ENCODE assay signal across 14 cellular contexts in genomic region chr2:157418215-157418614, GRCh38. TPM values are rescaled to one million over a fixed set of nuclear protein-coding genes. Genes with fewer than 3 reads are reported as not detected.
DNase-seq lines count a peak whose midpoint lies in the region; ATAC-seq, FAIRE-seq and TF ChIP-seq lines count a peak whose summit lies in the region.
"Had no signal": no experiment of that assay in that cellular context is flagged by ENCODE, and none has a peak within 500 bp of the region (broad histone marks: within the 10 kb centered on the region; RNA-seq: fewer than 3 reads in every experiment).

No MANE protein-coding gene starts in this region.

- peaks cover 76 to 83% of the 10 kb centered on the region in 2 donors for H3K36me3 Mint-ChIP-seq in CD14-positive monocyte
- peaks cover 86% of the 10 kb centered on the region for H3K36me3 Mint-ChIP-seq in activated B cell treated with CpG ODN at 0.5 μM for 24 hours (ENCODE audit: low read depth)
- H3K36me3 Mint-ChIP-seq: brain had no signal

- H3K36me3 ChIP-seq in lower lobe of right lung (no peaks in the 10 kb centered on the region), kidney (ENCODE audit: control insufficient read depth in 1 of 2, insufficient read depth in 2 of 2, low read length in 2 of 2) (no peaks in the 10 kb centered on the region)
- H3K36me3 ChIP-seq: MG63 had no signal

- no peaks in the 10 kb centered on the region for H3K27me3 ChIP-seq in HL-60 (ENCODE audit: insufficient read depth, poor library complexity, severe bottlenecking)
- no peaks in the 10 kb centered on the region for H3K27me3 ChIP-seq in lower lobe of right lung (ENCODE audit: low read depth)
- H3K27me3 ChIP-seq: MG63 had no signal

- H3K4me1 Mint-ChIP-seq in CD14-positive monocyte (peaks cover 79% of the 10 kb centered on the region), activated B cell treated with CpG ODN at 0.5 μM for 24 hours (peaks cover 83% of the 10 kb centered on the region)
- H3K4me1 Mint-ChIP-seq: brain, nephron had no signal

- peaks cover 42% of the 10 kb centered on the region for H3K4me1 ChIP-seq in lower lobe of right lung
- H3K4me1 ChIP-seq in kidney (ENCODE audit: control insufficient read depth in 1 of 2, insufficient read depth in 1 of 2, low read depth in 1 of 2, low read length in 2 of 2) = peaks cover 0 to 4% of the 10 kb centered on the region in 2 donors

- no peak overlapping the region for H3K4me3 ChIP-seq in HL-60 (replicated peaks; ENCODE audit: insufficient read depth, low read length)
- H3K4me3 ChIP-seq in lower lobe of right lung = no peak overlapping the region
- no peak overlapping the region for H3K4me3 ChIP-seq in kidney (ENCODE audit: low read length in 2 of 2)
- H3K4me3 ChIP-seq: MG63 had no signal

- CTCF ChIA-PET in activated B cell treated with CpG ODN at 0.5 μM for 24 hours (lab: Charles Lee) = interaction anchor here (0.8 to 1.9 kb wide), 6 partner anchors 14 to 91 kb away, joined by 3 to 7 read pairs (median 4); partner anchors contain the start of gene CYTIP

- H3K27me3 Mint-ChIP-seq in CD14-positive monocyte (ENCODE audit: low read depth in 3 of 3) (peaks cover 0 to 2% (median 0%) of the 10 kb centered on the region in 3 donors), activated B cell treated with CpG ODN at 0.5 μM for 24 hours (no peaks in the 10 kb centered on the region)

- peak overlapping the region; percentile 95 to 99 (median 98) for H3K27ac Mint-ChIP-seq in CD14-positive monocyte
- H3K27ac Mint-ChIP-seq in activated B cell treated with CpG ODN at 0.5 μM for 24 hours = peak overlapping the region; percentile 94
- H3K27ac Mint-ChIP-seq: brain, nephron had no signal

- H3K27ac ChIP-seq in HL-60 (replicated peaks) = peak overlapping the region; percentile 80
- H3K27ac ChIP-seq in lower lobe of right lung = peak overlapping the region; percentile 71
- peak overlapping the region in 1 of 2 donors; percentile 41 for H3K27ac ChIP-seq in kidney (ENCODE audit: low read depth in 2 of 2, low read length in 2 of 2)

- H3K4me3 Mint-ChIP-seq in CD14-positive monocyte = peak overlapping the region; percentile 35 to 81
- H3K4me3 Mint-ChIP-seq in activated B cell treated with CpG ODN at 0.5 μM for 24 hours = peak overlapping the region; percentile 69
- H3K4me3 Mint-ChIP-seq: brain, nephron had no signal

- TF ChIP-seq CTCF in CD14-positive monocyte (IDR thresholded peaks at IDR 0.05) (no peak), HL-60 (IDR thresholded peaks at IDR 0.05; ENCODE audit: insufficient read depth, low read length) (no peak), activated B cell treated with CpG ODN at 0.5 μM for 24 hours (IDR thresholded peaks at IDR 0.05) (no peak), lower lobe of right lung (IDR thresholded peaks at IDR 0.05) (no peak), kidney (IDR thresholded peaks at IDR 0.05; ENCODE audit: borderline replicate concordance, extremely low read depth, insufficient read depth) (no peak)

- DNase-seq in CD14-positive monocyte (ENCODE audit: low spot score) (no peak), HL-60 (ENCODE audit: low read depth in 1 of 2, low spot score in 1 of 2) (peak in 1 of 2 experiments; percentile 48), activated B cell treated with CpG ODN at 0.5 μM for 24 hours (no peak), lower lobe of right lung (no peak), kidney (no peak), cerebellum (ENCODE audit: low spot score) (no peak), A172 (ENCODE audit: low spot score) (no peak)
- DNase-seq in stimulated activated CD4-positive, alpha-beta T cell treated with anti-CD3 and anti-CD28 coated beads, Interleukin-12 subunit alpha, Interleukin-12 subunit beta, amount 100 ng/mL, for 4 hours = no peak
- DNase-seq: COR-L47, MG63, NCI-H446 treated with DMSO at 0.1 percent for 48 hours, SHP77 treated with DMSO at 0.1 percent for 48 hours had no signal

- H3K9me3 Mint-ChIP-seq in CD14-positive monocyte (peaks cover 0 to 5% (median 3%) of the 10 kb centered on the region in 7 donors), activated B cell treated with CpG ODN at 0.5 μM for 24 hours (peaks cover 3% of the 10 kb centered on the region)

- no peak for FAIRE-seq in kidney (lab: Jason Lieb, UNC)

- POLR2A ChIA-PET in activated B cell treated with CpG ODN at 0.5 μM for 24 hours (lab: Charles Lee) = interaction anchor here (0.6 to 8.3 kb wide), 12 partner anchors 13 to 92 kb away, joined by 3 to 185 read pairs (median 4); partner anchors contain the start of gene CYTIP

- ATAC-seq in activated B cell treated with CpG ODN at 0.5 μM for 24 hours (ENCODE audit: low read depth) (no peak), lower lobe of right lung (peak; percentile 29 to 45)

- H3K9me3 ChIP-seq in lower lobe of right lung (no peaks in the 10 kb centered on the region), kidney (ENCODE audit: control insufficient read depth in 1 of 2, low read length in 2 of 2) (no peaks in the 10 kb centered on the region)
- H3K9me3 ChIP-seq: MG63 had no signal

- H3K9ac ChIP-seq in kidney (ENCODE audit: low read length in 2 of 2) = no peak overlapping the region

- intact Hi-C loops in CD14-positive monocyte (cut with micrococcal nuclease) (loop anchor here (5.0 to 10.0 kb wide), 3 partner anchors 34 to 49 kb away; no protein-coding TSS in a partner anchor), activated B cell treated with CpG ODN at 0.5 μM for 24 hours (cut with micrococcal nuclease) (no loop called here), lower lobe of right lung (cut with DNase I) (no loop called here), kidney (cut with DNase I) (no loop called here)

RNA-seq across cellular contexts. Expression of gene CYTIP, which starts 25.7 kb away (rescaled TPM):
- polyA plus RNA-seq in CD14-positive monocyte (10 to 100 TPM; 61.9 to 83.5 TPM), kidney (ENCODE audit: insufficient read depth, low read depth, low replicate concordance) (3.5 TPM)
- total RNA-seq in activated B cell treated with CpG ODN at 0.5 μM for 24 hours (129 and 130 TPM in 2 replicates), lower lobe of right lung (40.5 TPM), kidney (24.0 TPM), cerebellum (0.27 TPM)
- not detected in 2 replicates for total RNA-seq in A172 (2014; rRNA removed; shearing (Covaris generic))

Comparison
In these comparisons a context has a peak if more than half of its experiments do, and no peak if none do; other contexts are left out.
1. RNA of gene CYTIP, which starts 25.7 kb away (total RNA-seq): 129 to 130 TPM in activated B cell treated with CpG ODN at 0.5 μM for 24 hours, 40.5 TPM in lower lobe of right lung (single experiment) and 24.0 TPM in kidney (single experiment); 0.27 TPM in cerebellum (single experiment) and not detected in A172; every median in the first group is over 10 times any median in the second.
2. intact Hi-C loops: an anchor here in CD14-positive monocyte (5.0 to 10.0 kb wide); none called in activated B cell treated with CpG ODN at 0.5 μM for 24 hours, lower lobe of right lung and kidney.